8 cellular contexts compared by ENCODE assay signal in genomic region chrX:84501798-84502628, GRCh38. TPM values are rescaled to one million over a fixed set of nuclear protein-coding genes. Genes with fewer than 3 reads are reported as not detected.
A peak's percentile ranks its signal among the peaks of the same experiment; 100 is the strongest.
DNase-seq lines count a peak whose midpoint lies in the region; FAIRE-seq and TF ChIP-seq lines count a peak whose summit lies in the region.

A gene with protein sequence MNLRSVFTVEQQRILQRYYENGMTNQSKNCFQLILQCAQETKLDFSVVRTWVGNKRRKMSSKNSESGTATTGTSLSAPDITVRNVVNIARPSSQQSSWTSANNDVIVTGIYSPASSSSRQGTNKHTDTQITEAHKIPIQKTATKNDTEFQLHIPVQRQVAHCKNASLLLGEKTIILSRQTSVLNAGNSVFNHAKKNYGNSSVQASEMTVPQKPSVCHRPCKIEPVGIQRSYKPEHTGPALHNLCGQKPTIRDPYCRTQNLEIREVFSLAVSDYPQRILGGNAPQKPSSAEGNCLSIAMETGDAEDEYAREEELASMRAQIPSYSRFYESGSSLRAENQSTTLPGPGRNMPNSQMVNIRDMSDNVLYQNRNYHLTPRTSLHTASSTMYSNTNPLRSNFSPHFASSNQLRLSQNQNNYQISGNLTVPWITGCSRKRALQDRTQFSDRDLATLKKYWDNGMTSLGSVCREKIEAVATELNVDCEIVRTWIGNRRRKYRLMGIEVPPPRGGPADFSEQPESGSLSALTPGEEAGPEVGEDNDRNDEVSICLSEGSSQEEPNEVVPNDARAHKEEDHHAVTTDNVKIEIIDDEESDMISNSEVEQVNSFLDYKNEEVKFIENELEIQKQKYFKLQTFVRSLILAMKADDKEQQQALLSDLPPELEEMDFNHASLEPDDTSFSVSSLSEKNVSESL (minus strand): TSS chrX:84502453. CDS start chrX:84475397, 27,056 bp downstream.

- H3K36me3 ChIP-seq in vagina = no peaks in the 10 kb centered on the region

- peak within 1 kb of the TSS; percentile 65 for H3K4me3 ChIP-seq in astrocyte of the cerebellum (ENCODE audit: low read depth, low read length)
- H3K4me3 ChIP-seq in vagina = peak within 1 kb of the TSS; percentile 42 to 52

- no peaks in the 10 kb centered on the region for H3K9me3 ChIP-seq in vagina

- intact Hi-C loops in vagina (cut with DNase I) = no loop called here

- TF ChIP-seq POLR2A in H54 (IDR thresholded peaks at IDR 0.05; ENCODE audit: low read depth, low read length) = no peak; the same call in 1 of the 2 replicates
- no peak for TF ChIP-seq POLR2A in vagina (IDR thresholded peaks at IDR 0.05)

- in situ Hi-C loops in astrocyte of the cerebellum (cut with HindIII; ENCODE audit: low sequenced_read_pairs) = no loop called here

- peak; percentile 82 for FAIRE-seq in H54 (lab: Jason Lieb, UNC)

- no peaks in the 10 kb centered on the region for H3K4me1 ChIP-seq in vagina

- H3K27ac ChIP-seq in vagina = peak within 1 kb of the TSS; percentile 85

- H3K27me3 ChIP-seq in vagina = no peaks in the 10 kb centered on the region

- no peak for TF ChIP-seq CTCF in astrocyte of the cerebellum (IDR thresholded peaks at IDR 0.05; ENCODE audit: low read depth, low read length, missing control alignments)
- no peak for TF ChIP-seq CTCF in vagina (IDR thresholded peaks at IDR 0.05)

- DNase-seq in Daoy (ENCODE audit: low read depth) (peak; percentile 59), H54 (ENCODE audit: insufficient read length, low spot score) (peak; percentile 22), NCI-H1105 treated with DMSO at 0.1 percent for 48 hours (lab: John Stamatoyannopoulos, UW) (peak; percentile 79), T-helper 2 cell (peak; percentile 2 to 79 (median 31)), astrocyte of the cerebellum (ENCODE audit: low read depth) (peak; percentile 69), hippocampal formation (lab: John Stamatoyannopoulos, UW) (peak; percentile 65 to 66), putamen (ENCODE audit: low spot score) (peak; percentile 86), vagina (ENCODE audit: extremely low spot score in 2 of 2) (peak in 1 of 2 donors; percentile 90)

RNA-seq across cellular contexts. Expression of the gene that starts here (rescaled TPM):
- 1.9 and 2.6 TPM in 2 replicates for total RNA-seq in Daoy (2014; rRNA removed; shearing (Covaris generic))
- total RNA-seq in vagina = 4.4 TPM
